26 cellular contexts compared by ENCODE assay signal in genomic region chr3:180827171-180827570, GRCh38.
"Had no signal": no experiment of that assay in that cellular context is flagged by ENCODE, and none has a peak within 500 bp of the region (broad histone marks: within the 10 kb centered on the region; RNA-seq: fewer than 3 reads in every experiment).

No MANE protein-coding gene starts in this region.

- ATAC-seq: activated CD8-positive, alpha-beta T cell treated with anti-CD3 and anti-CD28 coated beads, Interleukin-2, amount 10 ng/mL, durations not matched to agents 7 days and 5 days; activated naive CD4-positive, alpha-beta T cell treated with anti-CD3 and anti-CD28 coated beads, Interleukin-2, amount 50 U/mL, for 72 hours; body of pancreas; PC-3 had no signal

- DNase-seq: activated CD4-positive, alpha-beta T cell treated with anti-CD3 and anti-CD28 coated beads, Interleukin-2, amount 10 ng/mL, durations not matched to agents 24 days and 14 days; activated CD4-positive, alpha-beta T cell treated with anti-CD3 and anti-CD28 coated beads, Interleukin-2, amount 50 U/mL, for 4 hours; activated CD8-positive, alpha-beta T cell treated with anti-CD3 and anti-CD28 coated beads, Interleukin-2, amount 10 ng/mL, durations not matched to agents 7 days and 5 days; activated gamma-delta T cell treated with Interleukin-2 at 50 U/mL for 16 hours; activated naive CD4-positive, alpha-beta T cell treated with anti-CD3 and anti-CD28 coated beads for 36 hours; activated T-cell treated with anti-CD3 and anti-CD28 coated beads, Interleukin-2, amount 50 U/mL, for 24 hours; adrenal gland; body of pancreas; MM.1S; MV-4-11; NCI-H1092; NCI-H1436 treated with DMSO at 0.1 percent for 48 hours; NCI-H1694 treated with DMSO at 0.1 percent for 48 hours; NCI-H2029; NCI-H2171 treated with DMSO at 0.1 percent for 48 hours; NCI-H2227 treated with DMSO at 0.1 percent for 48 hours; NCI-H446; NCI-H510A treated with DMSO at 0.1 percent for 48 hours; NCI-H526 treated with DMSO at 0.1 percent for 48 hours; NCI-H82; NK-92 treated with Interleukin-12 subunit alpha and Interleukin-12 subunit beta, amount 100 ng/mL, for 24 hours; PC-3; Peyer's patch; SHP77 treated with DMSO at 0.1 percent for 48 hours; SK-N-SH had no signal
